ENCODE assay signal across 12 cellular contexts in genomic region chr18:14189858-14190257, GRCh38. TPM values are rescaled to one million over a fixed set of nuclear protein-coding genes. Genes with fewer than 3 reads are reported as not detected.
DNase-seq lines count a peak whose midpoint lies in the region; ATAC-seq and TF ChIP-seq lines count a peak whose summit lies in the region.
"Had no signal": no experiment of that assay in that cellular context is flagged by ENCODE, and none has a peak within 500 bp of the region (broad histone marks: within the 10 kb centered on the region; RNA-seq: fewer than 3 reads in every experiment).

No MANE protein-coding gene starts in this region.

- RAD21 ChIA-PET in HCT116 (lab: Charles Lee; ENCODE audit: low non-redundant PET in 1 of 2, low total read pairs in 2 of 2, uncharacterized antibody in 2 of 2, unreplicated experiment in 2 of 2) = no interaction called here

- H3K9me3 Mint-ChIP-seq in T-helper 1 cell treated with Interleukin-12 subunit alpha and Interleukin-12 subunit beta and Interleukin-4 antibody, amounts not matched to agents 30 μg/mL and 1 μg/mL, for 36 hours = no peaks in the 10 kb centered on the region

- H4K20me1 ChIP-seq in HCT116 (ENCODE audit: insufficient read depth) = no peaks in the 10 kb centered on the region

- no peaks in the 10 kb centered on the region for H3K9me2 ChIP-seq in HCT116 (ENCODE audit: insufficient read depth)

- H3K4me3 Mint-ChIP-seq in T-helper 1 cell treated with Interleukin-12 subunit alpha and Interleukin-12 subunit beta and Interleukin-4 antibody, amounts not matched to agents 30 μg/mL and 1 μg/mL, for 36 hours = no peak overlapping the region
- H3K4me3 Mint-ChIP-seq: neural crest cell had no signal

- BruUV-seq in HCT116 (replicated peaks; lab: Mats Ljungman, UMichigan) = no TSS peak

- no peaks in the 10 kb centered on the region for H3K79me2 ChIP-seq in HCT116 (ENCODE audit: insufficient read depth, low read length)

- peak overlapping the region; percentile 36 for H3K27ac Mint-ChIP-seq in T-helper 1 cell treated with Interleukin-12 subunit alpha and Interleukin-12 subunit beta and Interleukin-4 antibody, amounts not matched to agents 30 μg/mL and 1 μg/mL, for 36 hours

- ATAC-seq in HCT116 (peak; percentile 86), HG03342 (IDR thresholded peaks at IDR 0.05; ENCODE audit: unreplicated experiment) (no peak)

- intact Hi-C loops in HCT116 (cut with micrococcal nuclease) = no loop called here

- peak overlapping the region; percentile 22 for H3K9ac ChIP-seq in HCT116 (ENCODE audit: low read length)

- in situ Hi-C loops in Caki2 (cut with HindIII; ENCODE audit: low pct_unique_long_range_greater_than_20kb, low sequenced_read_pairs) = no loop called here

- no peaks in the 10 kb centered on the region for H3K27me3 Mint-ChIP-seq in T-helper 1 cell treated with Interleukin-12 subunit alpha and Interleukin-12 subunit beta and Interleukin-4 antibody, amounts not matched to agents 30 μg/mL and 1 μg/mL, for 36 hours (ENCODE audit: low read depth)

- H3K4me1 ChIP-seq in HCT116 (ENCODE audit: control insufficient read depth in 1 of 2, insufficient read depth in 2 of 2, low read length in 2 of 2) (peaks cover 14 to 28% of the 10 kb centered on the region in 2 experiments), Peyer's patch (no peaks in the 10 kb centered on the region)
- H3K4me1 ChIP-seq: SJCRH30 had no signal

- peaks cover 2% of the 10 kb centered on the region for H3K36me3 Mint-ChIP-seq in T-helper 1 cell treated with Interleukin-12 subunit alpha and Interleukin-12 subunit beta and Interleukin-4 antibody, amounts not matched to agents 30 μg/mL and 1 μg/mL, for 36 hours (ENCODE audit: low read depth)

- no peak overlapping the region for H2AFZ ChIP-seq in HCT116 (ENCODE audit: low read depth, low read length, poor library complexity, severe bottlenecking)

- POLR2A ChIA-PET in HCT116 (lab: Charles Lee) = no interaction called here

- TF ChIP-seq RAD21 in HCT116 (IDR thresholded peaks at IDR 0.05; ENCODE audit: low read depth) = no peak

- no peaks in the 10 kb centered on the region for H3K9me3 ChIP-seq in HCT116 (ENCODE audit: control insufficient read depth in 1 of 2, insufficient read depth in 1 of 2, low read depth in 1 of 2, low read length in 2 of 2)
- no peaks in the 10 kb centered on the region for H3K9me3 ChIP-seq in Peyer's patch
- H3K9me3 ChIP-seq: SJCRH30 had no signal

- TF ChIP-seq CTCF in HCT116 (IDR thresholded peaks at IDR 0.05 in 2 of 3, conservative IDR thresholded peaks at IDR 0.05 in 1 of 3; ENCODE audit: borderline replicate concordance in 1 of 3, insufficient read depth in 1 of 3, low read depth in 2 of 3, low read length in 2 of 3) = no peak
- no peak for TF ChIP-seq CTCF in Peyer's patch (IDR thresholded peaks at IDR 0.05)

- DNase-seq in Caki2 (ENCODE audit: low read depth) (peak; percentile 64), HCT116 (ENCODE audit: low read depth, low spot score) (peak; percentile 70), glomerular endothelial cell (ENCODE audit: extremely low read depth, low read depth, low spot score) (peak; percentile 62), SKM-1 treated with dmso at 0.1 percent for 144 hours (lab: John Stamatoyannopoulos, UW; ENCODE audit: unreplicated experiment) (no peak), Peyer's patch (no peak)
- DNase-seq in activated CD8-positive, alpha-beta memory T cell treated with anti-CD3 and anti-CD28 coated beads, Interleukin-2, amount 50 U/mL, for 48 hours = no peak
- DNase-seq: DMS153, SJCRH30 had no signal

- H3K4me2 ChIP-seq in HCT116 (ENCODE audit: low read length) = peak overlapping the region; percentile 52

- H3K27ac ChIP-seq in HCT116 (ENCODE audit: low read depth, low read length) (peak overlapping the region; percentile 44), Peyer's patch (no peak overlapping the region)
- H3K27ac ChIP-seq: coronary artery, SJCRH30 had no signal

- CTCF ChIA-PET in HCT116 (lab: Charles Lee) = no interaction called here

- H3K27me3 ChIP-seq in HCT116 (ENCODE audit: insufficient read depth, low read length) = no peaks in the 10 kb centered on the region
- no peaks in the 10 kb centered on the region for H3K27me3 ChIP-seq in Peyer's patch
- H3K27me3 ChIP-seq: SJCRH30 had no signal

- H3K36me3 ChIP-seq in HCT116 (ENCODE audit: control insufficient read depth in 1 of 2, insufficient read depth in 2 of 2, low read length in 2 of 2) (no peaks in the 10 kb centered on the region), Peyer's patch (no peaks in the 10 kb centered on the region)
- H3K36me3 ChIP-seq: SJCRH30 had no signal

- TF ChIP-seq POLR2A in HCT116 (IDR thresholded peaks at IDR 0.05; ENCODE audit: borderline replicate concordance, extremely low read depth, insufficient read depth, insufficient read length) (no peak), Peyer's patch (IDR thresholded peaks at IDR 0.05) (no peak)

- H3K4me3 ChIP-seq in HCT116 (replicated peaks in 1 of 2; ENCODE audit: low read depth in 1 of 2, low read length in 2 of 2) (0 out of 4 replicates have a peak overlapping the region, but pooled peaks of 1 of the 2 experiments have one; percentile 2), Peyer's patch (no peak overlapping the region)
- H3K4me3 ChIP-seq: coronary artery, SJCRH30 had no signal

- peaks cover 16% of the 10 kb centered on the region for H3K4me1 Mint-ChIP-seq in T-helper 1 cell treated with Interleukin-12 subunit alpha and Interleukin-12 subunit beta and Interleukin-4 antibody, amounts not matched to agents 30 μg/mL and 1 μg/mL, for 36 hours (ENCODE audit: low read depth)
- H3K4me1 Mint-ChIP-seq: neural crest cell had no signal

TF ChIP-seq in HCT116, 20 proteins besides CTCF, POLR2A, EP300 and RAD21:
- TF ChIP-seq JUND (IDR thresholded peaks at IDR 0.05) = peak; percentile 63
- TF ChIP-seq FOSL1 (IDR thresholded peaks at IDR 0.05; ENCODE audit: low read depth) = peak; percentile 49; the same call in 1 of the 2 replicates
- TF ChIP-seq REST (IDR thresholded peaks at IDR 0.05; ENCODE audit: low read depth) = no peak
- TF ChIP-seq POLR2AphosphoS5 (IDR thresholded peaks at IDR 0.05; ENCODE audit: low read depth, low read length) = no peak
- TF ChIP-seq ATF3 (IDR thresholded peaks at IDR 0.05) = no peak
- TF ChIP-seq CEBPB (IDR thresholded peaks at IDR 0.05; ENCODE audit: low read depth) = 0 out of 2 replicates have a peak, but pooled peaks have one; percentile 15
- TF ChIP-seq EZH2 (IDR thresholded peaks at IDR 0.05) = no peak
- TF ChIP-seq MAX (IDR thresholded peaks at IDR 0.05) = no peak
- peak; percentile 44; the same call in 1 of the 2 replicates for TF ChIP-seq SP1 (IDR thresholded peaks at IDR 0.05; ENCODE audit: low read depth)

RNA-seq across cellular contexts. Expression of gene ZNF519, which starts 57.6 kb away (rescaled TPM):
- 3.4 and 8.0 TPM in 2 replicates for total RNA-seq in Caki2 (2014; rRNA removed; shearing (Covaris generic); ENCODE audit: low replicate concordance)
- total RNA-seq in HCT116 (2021; ENCODE audit: unreplicated experiment) (6.5 TPM), glomerular endothelial cell (2.3 and 5.1 TPM in 2 replicates), Peyer's patch (10 to 100 TPM in 1 of 4 donors, 1 to 10 TPM in 3; 1.9 to 10.7 (median 3.3) TPM)
- 3.3 and 3.5 TPM in 2 replicates for polyA plus RNA-seq in HCT116 (2012)

Comparison
In these comparisons a context has a peak if more than half of its experiments do, and no peak if none do; other contexts are left out.
1. DNase-seq: peak in Caki2 (single experiment), HCT116 (single experiment) and glomerular endothelial cell (single experiment); none in SKM-1 treated with dmso at 0.1 percent for 144 hours (single experiment), activated CD8-positive, alpha-beta memory T cell treated with anti-CD3 and anti-CD28 coated beads, Interleukin-2, amount 50 U/mL, for 48 hours (single experiment) and Peyer's patch (0 of 3).